18 cellular contexts compared by ENCODE assay signal in the genomic region with DNA sequence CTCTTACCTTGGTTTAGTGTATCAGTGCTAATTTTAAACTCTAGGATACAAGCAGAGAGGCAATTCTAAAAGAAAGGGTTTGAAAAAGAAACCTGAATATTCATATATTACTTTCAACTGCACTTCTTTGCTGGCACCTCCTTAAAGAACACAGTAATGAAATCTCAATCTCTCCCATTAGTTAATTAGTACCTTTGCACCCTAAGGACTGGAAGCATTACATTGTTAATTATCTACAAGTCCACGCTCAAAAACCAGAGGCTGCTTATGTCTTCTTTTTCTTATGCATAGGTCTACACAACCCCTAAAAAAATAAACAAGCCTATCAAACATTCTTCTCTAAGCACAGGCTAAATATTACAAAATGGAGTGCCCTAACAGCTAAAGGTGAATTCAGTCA. TPM values are rescaled to one million over a fixed set of nuclear protein-coding genes. Genes with fewer than 3 reads are reported as not detected.
A peak's percentile ranks its signal among the peaks of the same experiment; 100 is the strongest.
DNase-seq lines count a peak whose midpoint lies in the region; ATAC-seq lines count a peak whose summit lies in the region.
"Had no signal": no experiment of that assay in that cellular context is flagged by ENCODE, and none has a peak within 500 bp of the region (broad histone marks: within the 10 kb centered on the region; RNA-seq: fewer than 3 reads in every experiment).

No MANE protein-coding gene starts in this region.

- ATAC-seq in GM19324 (IDR thresholded peaks at IDR 0.05; ENCODE audit: low FRiP score, unreplicated experiment) (peak; percentile 31), HG02943 (IDR thresholded peaks at IDR 0.05; ENCODE audit: low read depth, unreplicated experiment) (peak; percentile 41), T-helper 17 cell (no peak)
- ATAC-seq: naive thymus-derived CD4-positive, alpha-beta T cell had no signal

- DNase-seq in T-helper 17 cell (no peak), renal cortical epithelial cell (ENCODE audit: low read depth) (peak; percentile 88), NCI-H1694 (lab: John Stamatoyannopoulos, UW) (no peak), NCI-H2227 treated with DMSO at 0.1 percent for 48 hours (lab: John Stamatoyannopoulos, UW) (no peak), activated gamma-delta T cell (lab: John Stamatoyannopoulos, UW) (no peak), CD1c-positive myeloid dendritic cell (ENCODE audit: extremely low spot score) (no peak)
- DNase-seq: activated CD4-positive, alpha-beta T cell treated with anti-CD3 and anti-CD28 coated beads, Interleukin-2, amount 10 ng/mL, durations not matched to agents 7 days and 5 days; activated naive CD4-positive, alpha-beta T cell; central memory CD4-positive, alpha-beta T cell; foreskin melanocyte; mesendoderm; naive thymus-derived CD4-positive, alpha-beta T cell; OCI-M1; SHP77; stimulated activated CD4-positive, alpha-beta T cell treated with anti-CD3 and anti-CD28 coated beads, Interleukin-4, amount 100 ng/mL, for 4 hours; T-helper 1 cell had no signal

- H3K4me1 Mint-ChIP-seq in T-helper 17 cell: peaks cover 35% of the 10 kb centered on the region

- H3K36me3 Mint-ChIP-seq in T-helper 17 cell (ENCODE audit: low read depth): peaks cover 3% of the 10 kb centered on the region

- no peaks in the 10 kb centered on the region for H3K27me3 Mint-ChIP-seq in T-helper 17 cell
- H3K27me3 Mint-ChIP-seq: activated CD4-positive, alpha-beta T cell treated with anti-CD3 and anti-CD28 coated beads, Interleukin-2, amount 10 ng/mL, durations not matched to agents 7 days and 5 days had no signal

- H3K27ac Mint-ChIP-seq in T-helper 17 cell: peak overlapping the region; percentile 70
- H3K27ac Mint-ChIP-seq: activated CD4-positive, alpha-beta T cell treated with anti-CD3 and anti-CD28 coated beads, Interleukin-2, amount 10 ng/mL, durations not matched to agents 7 days and 5 days had no signal

- no peak overlapping the region for H3K4me3 Mint-ChIP-seq in T-helper 17 cell
- H3K4me3 Mint-ChIP-seq: activated CD4-positive, alpha-beta T cell treated with anti-CD3 and anti-CD28 coated beads, Interleukin-2, amount 10 ng/mL, durations not matched to agents 7 days and 5 days; naive thymus-derived CD4-positive, alpha-beta T cell had no signal

- H3K9me3 ChIP-seq in T-helper 17 cell (ENCODE audit: control insufficient read depth, low read length, poor library complexity, severe bottlenecking): no peaks in the 10 kb centered on the region

RNA-seq across cellular contexts. Expression of gene EPHA4, which starts 20.2 kb away (rescaled TPM):
- total RNA-seq in T-helper 17 cell (10 to 100 TPM; 70.7 to 88.2 TPM), renal cortical epithelial cell (7.1 and 15.8 TPM in 2 replicates)
